ENCODE assay signal across 1 cellular context in genomic region chr6:44123544-44123943, GRCh38.
TF ChIP-seq lines count a peak whose summit lies in the region.

No MANE protein-coding gene starts in this region.

TF ChIP-seq in endothelial cell of umbilical vein, 7 proteins besides CTCF, POLR2A, EP300 and RAD21:
- TF ChIP-seq POLR2AphosphoS5 (IDR thresholded peaks at IDR 0.05; ENCODE audit: insufficient read depth, low read depth, low read length) (no peak), JUN (IDR thresholded peaks at IDR 0.05; ENCODE audit: borderline replicate concordance, insufficient read depth, insufficient read length, low read depth) (no peak), MAX (IDR thresholded peaks at IDR 0.05; ENCODE audit: insufficient read depth, insufficient read length) (no peak), EZH2 (IDR thresholded peaks at IDR 0.05; ENCODE audit: borderline replicate concordance, low read depth, low read length, severe bottlenecking) (no peak), FOS (IDR thresholded peaks at IDR 0.05; ENCODE audit: borderline replicate concordance, insufficient read depth, low read length) (no peak), MYC (IDR thresholded peaks at IDR 0.05; ENCODE audit: low read depth, low read length) (no peak), GATA2 (IDR thresholded peaks at IDR 0.05; ENCODE audit: insufficient read depth, insufficient read length, low read depth, low read length) (no peak)
